Comparison of ENCODE assay signal across 9 cellular contexts in the genomic region with DNA sequence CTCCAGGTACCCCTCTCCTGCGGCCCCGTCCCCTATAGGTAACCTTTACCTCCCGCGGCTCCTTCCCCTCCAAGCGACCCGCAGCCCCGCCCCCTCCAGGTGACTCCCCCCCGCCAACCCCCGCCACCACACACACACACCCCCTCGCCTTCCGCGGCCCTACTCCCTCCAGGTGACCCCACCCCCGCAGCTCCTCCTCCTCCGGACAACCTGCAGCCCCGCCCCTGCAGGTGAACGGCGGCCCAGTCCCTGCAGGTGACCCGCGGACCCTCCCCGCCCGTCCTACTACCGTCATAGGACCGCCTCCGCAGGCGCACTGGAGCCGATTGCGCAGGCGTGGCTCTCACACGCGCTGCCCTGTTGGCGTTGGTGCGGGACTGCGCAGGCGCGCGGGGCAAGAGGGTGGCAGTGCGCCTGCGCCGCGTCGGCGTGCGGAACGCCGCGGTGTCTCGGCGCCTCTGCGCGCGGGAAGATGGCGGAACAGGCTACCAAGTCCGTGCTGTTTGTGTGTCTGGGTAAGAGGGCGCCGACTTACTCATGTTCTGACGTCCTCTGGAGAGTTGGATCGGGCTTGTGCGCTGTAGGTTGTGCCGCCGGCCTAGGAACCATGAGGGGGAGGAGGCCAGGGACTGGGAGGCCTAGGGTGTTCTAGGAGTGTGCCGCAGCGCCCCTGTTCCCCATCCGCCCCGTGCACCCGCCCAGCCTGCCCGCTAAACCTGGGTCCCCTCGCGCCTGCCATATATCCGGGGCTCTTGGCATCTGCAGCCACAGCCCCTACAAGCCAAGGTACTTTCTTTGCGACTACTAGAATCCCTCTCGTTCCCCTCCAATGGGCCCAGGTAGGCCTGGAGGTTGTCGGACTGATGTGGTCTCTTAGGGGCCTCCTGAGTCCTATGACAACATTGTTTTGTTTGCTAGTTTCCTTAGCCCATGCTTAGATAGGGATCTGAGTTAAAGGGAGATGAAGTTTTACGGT. TPM values are rescaled to one million over a fixed set of nuclear protein-coding genes. Genes with fewer than 3 reads are reported as not detected.
A peak's percentile ranks its signal among the peaks of the same experiment; 100 is the strongest.
DNase-seq lines count a peak whose midpoint lies in the region; ATAC-seq, FAIRE-seq and TF ChIP-seq lines count a peak whose summit lies in the region.
"Had no signal": no experiment of that assay in that cellular context is flagged by ENCODE, and none has a peak within 500 bp of the region (broad histone marks: within the 10 kb centered on the region; RNA-seq: fewer than 3 reads in every experiment).

Gene ACP1, plus strand, starts transcription at position 455 of the 976 bp plus-strand sequence. Its CDS starts 18 bp downstream, at position 473.

- DNase-seq in BE2C (peak; percentile 87), GM19238 (ENCODE audit: insufficient read length, low spot score) (peak; percentile 95), NCI-H510A (lab: John Stamatoyannopoulos, UW) (peak; percentile 96), cerebellum (ENCODE audit: low spot score) (peak; percentile 91), kidney (peak; percentile 99)
- DNase-seq in activated CD4-positive, alpha-beta T cell treated with anti-CD3 and anti-CD28 coated beads for 1 hour: peak; percentile 94
- peak; percentile 89 to 92 for DNase-seq in stimulated activated CD4-positive, alpha-beta T cell treated with anti-CD3 and anti-CD28 coated beads, Interleukin-15, amount 100 ng/mL, for 1 hour (ENCODE audit: low read depth in 1 of 2, low spot score in 1 of 2)

- H3K27ac ChIP-seq in kidney (ENCODE audit: low read depth in 2 of 2, low read length in 2 of 2): peak within 1 kb of the TSS; percentile 88 to 96

- H3K9me3 ChIP-seq in BE2C: no peaks in the 10 kb centered on the region
- H3K9me3 ChIP-seq in kidney (ENCODE audit: control insufficient read depth in 1 of 2, low read length in 2 of 2): no peaks in the 10 kb centered on the region

- ATAC-seq in HG03439 (IDR thresholded peaks at IDR 0.05; ENCODE audit: unreplicated experiment): peak; percentile 91

- no peaks in the 10 kb centered on the region for H3K36me3 ChIP-seq in BE2C
- H3K36me3 ChIP-seq in kidney (ENCODE audit: control insufficient read depth in 1 of 2, insufficient read depth in 2 of 2, low read length in 2 of 2): no peaks in the 10 kb centered on the region

- H3K4me3 ChIP-seq in BE2C (ENCODE audit: low read depth, low read length) (peak within 1 kb of the TSS; percentile 85), kidney (ENCODE audit: low read length in 2 of 2) (peak within 1 kb of the TSS; percentile 75 to 94)

- H3K27me3 ChIP-seq in BE2C: no peaks in the 10 kb centered on the region

- H3K4me1 ChIP-seq in BE2C (no peaks in the 10 kb centered on the region), kidney (ENCODE audit: control insufficient read depth in 1 of 2, insufficient read depth in 1 of 2, low read depth in 1 of 2, low read length in 2 of 2) (peaks cover 7% of the 10 kb centered on the region in 2 donors)

- intact Hi-C loops in kidney (cut with DNase I): no loop called here

- H3K9ac ChIP-seq in kidney (ENCODE audit: low read length in 2 of 2): peak within 1 kb of the TSS; percentile 83

- no peak for FAIRE-seq in kidney (lab: Jason Lieb, UNC)
- FAIRE-seq: islet of Langerhans had no signal

- TF ChIP-seq CTCF in BE2C (IDR thresholded peaks at IDR 0.05; ENCODE audit: low read depth, low read length) (no peak), kidney (IDR thresholded peaks at IDR 0.05; ENCODE audit: borderline replicate concordance, extremely low read depth, insufficient read depth) (no peak)

RNA-seq across cellular contexts. Expression of gene ACP1, which starts in this region (rescaled TPM):
- 131 TPM for polyA plus RNA-seq in BE2C (2012; ENCODE audit: insufficient read depth, insufficient read length, low read depth)
- total RNA-seq in cerebellum (109 TPM), kidney (75.1 TPM)
- 122 TPM for polyA plus RNA-seq in kidney (ENCODE audit: insufficient read depth, low read depth, low replicate concordance)

Comparison
In these comparisons a context has a peak if more than half of its experiments do, and no peak if none do; other contexts are left out.
1. Peak in every context shown above with its lines: DNase-seq, ATAC-seq, H3K4me3 ChIP-seq and H3K27ac ChIP-seq.